In genomic region chr6:57317060-57317943, GRCh38 we compare ENCODE assay signal across 8 cellular contexts. TPM values are rescaled to one million over a fixed set of nuclear protein-coding genes. Genes with fewer than 3 reads are reported as not detected.
DNase-seq lines count a peak whose midpoint lies in the region; ATAC-seq and TF ChIP-seq lines count a peak whose summit lies in the region.

A gene with protein sequence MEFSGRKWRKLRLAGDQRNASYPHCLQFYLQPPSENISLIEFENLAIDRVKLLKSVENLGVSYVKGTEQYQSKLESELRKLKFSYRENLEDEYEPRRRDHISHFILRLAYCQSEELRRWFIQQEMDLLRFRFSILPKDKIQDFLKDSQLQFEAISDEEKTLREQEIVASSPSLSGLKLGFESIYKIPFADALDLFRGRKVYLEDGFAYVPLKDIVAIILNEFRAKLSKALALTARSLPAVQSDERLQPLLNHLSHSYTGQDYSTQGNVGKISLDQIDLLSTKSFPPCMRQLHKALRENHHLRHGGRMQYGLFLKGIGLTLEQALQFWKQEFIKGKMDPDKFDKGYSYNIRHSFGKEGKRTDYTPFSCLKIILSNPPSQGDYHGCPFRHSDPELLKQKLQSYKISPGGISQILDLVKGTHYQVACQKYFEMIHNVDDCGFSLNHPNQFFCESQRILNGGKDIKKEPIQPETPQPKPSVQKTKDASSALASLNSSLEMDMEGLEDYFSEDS (plus strand): TSS chr6:57317630. CDS start chr6:57318446, 816 bp downstream.

- H3K9me3 ChIP-seq in PC-3 (ENCODE audit: low read length) (no peaks in the 10 kb centered on the region), esophagus (ENCODE audit: control insufficient read depth in 2 of 2, insufficient read depth in 1 of 2, low read depth in 1 of 2, low read length in 1 of 2) (no peaks in the 10 kb centered on the region), mucosa of rectum (ENCODE audit: control insufficient read depth in 2 of 2, low read length in 2 of 2) (no peaks in the 10 kb centered on the region)

- peak within 1 kb of the TSS; percentile 56 for H3K27ac ChIP-seq in PC-3 (ENCODE audit: low read length)
- H3K27ac ChIP-seq in esophagus (ENCODE audit: low read depth in 2 of 2, low read length in 1 of 2), result peak within 1 kb of the TSS; percentile 18 to 79
- H3K27ac ChIP-seq in mucosa of rectum (ENCODE audit: low read depth in 2 of 2, low read length in 2 of 2), result peak within 1 kb of the TSS; percentile 34 to 39

- intact Hi-C loops in PC-3 (cut with micrococcal nuclease), result loop anchor here (5.0 to 10.0 kb wide), 3 partner anchors 230 to 365 kb away; no protein-coding TSS in a partner anchor

- CTCF ChIA-PET in PC-3 (lab: Charles Lee), result interaction anchor here (1.1 to 1.9 kb wide), 2 partner anchors 50 to 126 kb away, joined by 3 to 10 read pairs; no protein-coding TSS in a partner anchor

- H3F3A ChIP-seq in PC-3 (ENCODE audit: low read length, unreplicated experiment), result no peaks in the 10 kb centered on the region

- peaks cover 34% of the 10 kb centered on the region for H3K79me2 ChIP-seq in PC-3 (ENCODE audit: low read length)

- TF ChIP-seq RAD21 in Ishikawa (IDR thresholded peaks at IDR 0.05; ENCODE audit: low read depth), result no peak

- H3K4me3 ChIP-seq in PC-3 (ENCODE audit: low read length), result peak within 1 kb of the TSS; percentile 95
- H3K4me3 ChIP-seq in esophagus (ENCODE audit: low read depth in 1 of 2, low read length in 2 of 2), result peak within 1 kb of the TSS; percentile 62 to 83
- H3K4me3 ChIP-seq in mucosa of rectum (ENCODE audit: low read length in 2 of 2), result peak within 1 kb of the TSS; percentile 76 to 98

- peaks cover 49% of the 10 kb centered on the region for H3K4me1 ChIP-seq in PC-3 (ENCODE audit: insufficient read depth, low read length)
- H3K4me1 ChIP-seq in esophagus (ENCODE audit: control insufficient read depth in 2 of 2, insufficient read depth in 2 of 2, low read length in 1 of 2), result no peaks in the 10 kb centered on the region
- peaks cover 6 to 22% of the 10 kb centered on the region in 2 donors for H3K4me1 ChIP-seq in mucosa of rectum (ENCODE audit: control insufficient read depth in 2 of 2, insufficient read depth in 2 of 2, low read length in 2 of 2)

- no peaks in the 10 kb centered on the region for H4K20me1 ChIP-seq in PC-3 (ENCODE audit: low read length)

- TF ChIP-seq CTCF in PC-3 (conservative IDR thresholded peaks at IDR 0.05; ENCODE audit: low read depth, low read length), result no peak

- BruUV-seq in PC-3 (replicated peaks; lab: Mats Ljungman, UMichigan), result TSS peak; percentile 82

- H3K27me3 ChIP-seq in PC-3 (ENCODE audit: low read length) (no peaks in the 10 kb centered on the region), esophagus (ENCODE audit: control insufficient read depth in 1 of 2, insufficient read depth in 2 of 2, low read length in 2 of 2) (no peaks in the 10 kb centered on the region), mucosa of rectum (ENCODE audit: control insufficient read depth in 2 of 2, insufficient read depth in 2 of 2, low read length in 2 of 2) (no peaks in the 10 kb centered on the region)

- H3K9ac ChIP-seq in PC-3 (ENCODE audit: low read length) (peak within 1 kb of the TSS; percentile 89), mucosa of rectum (ENCODE audit: low read depth in 1 of 2, low read length in 2 of 2) (peak within 1 kb of the TSS; percentile 68 to 83)

- TF ChIP-seq EP300 in Ishikawa (IDR thresholded peaks at IDR 0.05; ENCODE audit: borderline replicate concordance), result no peak

- WGBS in esophagus, 2 donors, result 0 to 1% methylated on average over 27 of the region's 27 CpGs

- peaks cover 21% of the 10 kb centered on the region for H3K36me3 ChIP-seq in PC-3 (ENCODE audit: low read depth, low read length)
- peaks cover 0 to 2% of the 10 kb centered on the region in 2 donors for H3K36me3 ChIP-seq in esophagus (ENCODE audit: control insufficient read depth in 2 of 2, insufficient read depth in 2 of 2, low read length in 1 of 2)
- H3K36me3 ChIP-seq in mucosa of rectum (ENCODE audit: control insufficient read depth in 2 of 2, insufficient read depth in 2 of 2, low read length in 2 of 2), result peaks cover 12 to 22% of the 10 kb centered on the region in 2 donors

- H3K4me2 ChIP-seq in PC-3 (ENCODE audit: low read length), result peak within 1 kb of the TSS; percentile 97

- DNase-seq in DMS153 (lab: John Stamatoyannopoulos, UW), result peak; percentile 64
- DNase-seq in PC-3, result peak; percentile 91
- peak; percentile 78 for DNase-seq in activated T-cell treated with anti-CD3 and anti-CD28 coated beads, Interleukin-2, amount 50 U/mL, for 1 hour
- DNase-seq in stimulated activated CD8-positive, alpha-beta memory T cell treated with anti-CD3 and anti-CD28 coated beads, Interleukin-4, amount 100 ng/mL, for 4 hours (ENCODE audit: low read depth in 2 of 2, low spot score in 1 of 2), result peak; percentile 56 to 69

- POLR2A ChIA-PET in PC-3 (lab: Charles Lee; ENCODE audit: unreplicated experiment), result no interaction called here

- peak within 1 kb of the TSS; percentile 99 for H2AFZ ChIP-seq in PC-3 (ENCODE audit: low read length)

- ATAC-seq in GM21576 (IDR thresholded peaks at IDR 0.05; ENCODE audit: unreplicated experiment) (peak; percentile 89), PC-3 (peak; percentile 67)

- no peaks in the 10 kb centered on the region for H3K9me2 ChIP-seq in PC-3 (replicated peaks; ENCODE audit: low read length)

TF ChIP-seq in Ishikawa, 13 proteins besides CTCF, POLR2A, EP300 and RAD21:
- TF ChIP-seq TCF12 (IDR thresholded peaks at IDR 0.05; ENCODE audit: low read depth), result peak; percentile 53; the same call in 1 of the 2 replicates
- no peak for TF ChIP-seq NFIC (IDR thresholded peaks at IDR 0.05)
- no peak for TF ChIP-seq TEAD4 (IDR thresholded peaks at IDR 0.05)
- TF ChIP-seq CEBPB (IDR thresholded peaks at IDR 0.05), result no peak
- TF ChIP-seq EGR1 (IDR thresholded peaks at IDR 0.05), result no peak
- TF ChIP-seq TAF1 (IDR thresholded peaks at IDR 0.05; ENCODE audit: low read depth), result peak; percentile 82
- TF ChIP-seq CREB1 (IDR thresholded peaks at IDR 0.05; ENCODE audit: low read depth), result no peak
- no peak for TF ChIP-seq YY1 (IDR thresholded peaks at IDR 0.05; ENCODE audit: low read depth)
- no peak for TF ChIP-seq REST (IDR thresholded peaks at IDR 0.05; ENCODE audit: low read depth)
- TF ChIP-seq FOXM1 (IDR thresholded peaks at IDR 0.05; ENCODE audit: borderline replicate concordance, low read depth), result peak; percentile 64
- no peak for TF ChIP-seq ZBTB7A (IDR thresholded peaks at IDR 0.05; ENCODE audit: low read depth)
- TF ChIP-seq, protein P1, sequence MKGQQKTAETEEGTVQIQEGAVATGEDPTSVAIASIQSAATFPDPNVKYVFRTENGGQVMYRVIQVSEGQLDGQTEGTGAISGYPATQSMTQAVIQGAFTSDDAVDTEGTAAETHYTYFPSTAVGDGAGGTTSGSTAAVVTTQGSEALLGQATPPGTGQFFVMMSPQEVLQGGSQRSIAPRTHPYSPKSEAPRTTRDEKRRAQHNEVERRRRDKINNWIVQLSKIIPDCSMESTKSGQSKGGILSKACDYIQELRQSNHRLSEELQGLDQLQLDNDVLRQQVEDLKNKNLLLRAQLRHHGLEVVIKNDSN (IDR thresholded peaks at IDR 0.05), result no peak
- TF ChIP-seq, protein P2, sequence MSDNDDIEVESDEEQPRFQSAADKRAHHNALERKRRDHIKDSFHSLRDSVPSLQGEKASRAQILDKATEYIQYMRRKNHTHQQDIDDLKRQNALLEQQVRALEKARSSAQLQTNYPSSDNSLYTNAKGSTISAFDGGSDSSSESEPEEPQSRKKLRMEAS (IDR thresholded peaks at IDR 0.05), result peak; percentile 77

RNA-seq across cellular contexts. Expression of the gene that starts here (rescaled TPM):
- 26.1 and 48.4 TPM in 2 replicates for total RNA-seq in PC-3 (2014; rRNA removed)
- 1 to 10 TPM; 3.7 to 4.5 TPM for polyA plus RNA-seq in esophagus

Comparison
In these comparisons a context has a peak if more than half of its experiments do, and no peak if none do; other contexts are left out.
1. Peak in every context shown above with its lines: DNase-seq, ATAC-seq, H3K4me3 ChIP-seq and H3K27ac ChIP-seq.